ENCODE assay signal across 24 cellular contexts in the genomic region with DNA sequence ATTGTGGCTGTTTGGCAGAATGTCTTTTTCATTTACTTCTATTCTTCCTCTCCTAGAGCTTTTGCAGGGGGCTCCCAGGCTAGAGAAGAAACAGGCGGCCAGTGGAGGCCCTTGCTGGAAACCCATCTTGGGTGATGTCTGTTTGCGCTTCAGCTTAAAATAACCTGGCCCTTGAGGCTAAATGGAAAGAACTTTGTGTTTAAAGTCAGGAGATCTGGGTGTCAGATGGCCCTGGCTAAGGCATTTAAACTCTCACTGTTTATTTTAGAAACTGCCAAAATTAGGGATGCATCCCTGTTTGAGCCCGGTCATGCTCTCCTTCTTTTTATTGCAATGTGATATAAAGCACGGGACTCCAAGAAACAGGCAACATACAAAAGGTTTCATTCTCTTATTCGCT.
"Had no signal": no experiment of that assay in that cellular context is flagged by ENCODE, and none has a peak within 500 bp of the region (broad histone marks: within the 10 kb centered on the region; RNA-seq: fewer than 3 reads in every experiment).

No MANE protein-coding gene starts in this region.

- H3K9me3 ChIP-seq: gastrocnemius medialis, left lung, lower lobe of right lung, ovary, psoas muscle, spleen, suprapubic skin, transverse colon, upper lobe of right lung, vagina had no signal

- H3K4me3 ChIP-seq: dorsolateral prefrontal cortex, gastrocnemius medialis, heart left ventricle, hepatocyte, left lung, lower lobe of right lung, ovary, psoas muscle, spleen, suprapubic skin, transverse colon, upper lobe of right lung, vagina had no signal

- H3K27ac ChIP-seq: dorsolateral prefrontal cortex, gastrocnemius medialis, hepatocyte, left lung, lower lobe of right lung, ovary, psoas muscle, spleen, suprapubic skin, upper lobe of right lung, vagina had no signal

- H3K27me3 ChIP-seq: gastrocnemius medialis, heart left ventricle, hepatocyte, left lung, ovary, spleen, transverse colon, upper lobe of right lung, vagina had no signal

- H3K36me3 ChIP-seq: gastrocnemius medialis, heart left ventricle, left lung, lower lobe of right lung, ovary, spleen, suprapubic skin, transverse colon, upper lobe of right lung, vagina had no signal

- ATAC-seq: gastrocnemius medialis; left lung; lower lobe of right lung; natural killer cell; psoas muscle; sciatic nerve; stimulated activated memory B cell treated with anti-CD40 and anti-IgM and Interleukin-4, amounts not matched to agents 10 μg/mL and 1 μg/mL and 100 μg/mL, for 72 hours; upper lobe of right lung had no signal

- DNase-seq: dorsolateral prefrontal cortex; effector CD4-positive, alpha-beta T cell; foreskin fibroblast; gastrocnemius medialis; heart left ventricle; kidney; left lung; lower lobe of right lung; natural killer cell; occipital lobe; ovary; posterior cingulate gyrus; psoas muscle; retina; spleen; stimulated activated CD4-positive, alpha-beta T cell treated with anti-CD3 and anti-CD28 coated beads, Interleukin-4, amount 100 ng/mL, for 4 hours; transverse colon; upper lobe of right lung had no signal

- FAIRE-seq: colon, kidney had no signal

- H3K4me1 ChIP-seq: gastrocnemius medialis, left lung, lower lobe of right lung, psoas muscle, spleen, suprapubic skin, transverse colon, upper lobe of right lung, vagina had no signal
